ENCODE assay signal across 1 cellular context in the genomic region with DNA sequence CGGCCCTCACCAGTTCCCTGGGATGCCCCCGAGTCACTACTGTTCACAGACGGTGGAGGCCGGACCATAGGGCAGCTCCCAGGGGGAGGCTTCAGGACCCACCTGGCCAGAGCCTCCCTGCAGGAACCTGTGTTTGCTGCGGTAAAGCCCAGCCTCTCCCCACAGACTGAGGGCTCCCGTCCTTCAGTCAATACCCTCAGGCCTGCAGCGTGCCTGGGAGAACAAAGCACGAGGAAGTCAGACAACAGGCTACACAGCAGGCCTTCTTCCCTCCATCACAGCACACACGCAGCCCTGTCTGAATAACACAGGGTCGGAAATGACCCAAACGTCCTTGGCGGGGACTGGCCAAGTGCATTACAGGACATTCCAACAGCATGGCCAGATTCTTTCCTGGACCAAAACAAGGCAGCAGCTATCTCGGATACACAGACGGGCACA.
TF ChIP-seq lines count a peak whose summit lies in the region.

No MANE protein-coding gene starts in this region.

TF ChIP-seq in H1, 55 proteins besides CTCF, POLR2A, EP300 and RAD21:
- TF ChIP-seq HDAC2 (IDR thresholded peaks at IDR 0.05; ENCODE audit: borderline replicate concordance in 1 of 2, low read depth in 2 of 2, low read length in 2 of 2) (peak; percentile 53 to 78; a peak in 2 of 4 replicates), SP1 (IDR thresholded peaks at IDR 0.05; ENCODE audit: low read depth, low read length) (no peak), KDM1A (IDR thresholded peaks at IDR 0.05; ENCODE audit: borderline replicate concordance, low read length) (no peak), SAP30 (IDR thresholded peaks at IDR 0.05; ENCODE audit: insufficient read depth, insufficient replicate concordance, low read length) (no peak), KDM4A (IDR thresholded peaks at IDR 0.05; ENCODE audit: low read depth, low read length, severe bottlenecking) (no peak), SIN3A (conservative IDR thresholded peaks at IDR 0.05 in 1 of 2, IDR thresholded peaks at IDR 0.05 in 1 of 2; ENCODE audit: low read depth in 1 of 2, low read length in 2 of 2) (0 out of 4 replicates have a peak, but pooled peaks of 1 of the 2 experiments have one; percentile 28), SIRT6 (IDR thresholded peaks at IDR 0.05; ENCODE audit: low read length) (no peak), BACH1 (IDR thresholded peaks at IDR 0.05; ENCODE audit: low read length) (no peak), RBBP5 (IDR thresholded peaks at IDR 0.05; ENCODE audit: borderline replicate concordance, low read depth, low read length) (no peak), JUND (IDR thresholded peaks at IDR 0.05; ENCODE audit: low read length) (peak; percentile 54; the same call in 1 of the 2 replicates), SRF (IDR thresholded peaks at IDR 0.05; ENCODE audit: low read depth, low read length) (no peak), RXRA (IDR thresholded peaks at IDR 0.05; ENCODE audit: insufficient read depth, low read depth, low read length) (no peak), TAF7 (optimal IDR thresholded peaks at IDR 0.05; ENCODE audit: borderline replicate concordance, low read depth, low read length) (no peak), TCF12 (IDR thresholded peaks at IDR 0.05; ENCODE audit: low read depth, low read length) (0 out of 2 replicates have a peak, but pooled peaks have one; percentile 64), ASH2L (IDR thresholded peaks at IDR 0.05; ENCODE audit: low read length) (no peak), YY1 (IDR thresholded peaks at IDR 0.05; ENCODE audit: low read depth, low read length) (no peak), CHD2 (IDR thresholded peaks at IDR 0.05; ENCODE audit: low read length) (0 out of 2 replicates have a peak, but pooled peaks have one; percentile 27), ZNF274 (IDR thresholded peaks at IDR 0.05; ENCODE audit: borderline replicate concordance, extremely low read depth, low read length) (no peak), SUZ12 (IDR thresholded peaks at IDR 0.05; ENCODE audit: low read length) (no peak), RNF2 (IDR thresholded peaks at IDR 0.05; ENCODE audit: borderline replicate concordance, low read depth, low read length, missing control alignments, poor library complexity, severe bottlenecking) (no peak), SP2 (IDR thresholded peaks at IDR 0.05; ENCODE audit: low read length) (no peak), BRCA1 (IDR thresholded peaks at IDR 0.05; ENCODE audit: low read depth, low read length) (no peak), SP4 (IDR thresholded peaks at IDR 0.05; ENCODE audit: low read length) (no peak), RFX5 (IDR thresholded peaks at IDR 0.05; ENCODE audit: borderline replicate concordance, low read depth, low read length) (no peak), FOSL1 (IDR thresholded peaks at IDR 0.05; ENCODE audit: insufficient read depth, low read depth, low read length) (no peak), GABPA (IDR thresholded peaks at IDR 0.05; ENCODE audit: borderline replicate concordance, insufficient read depth, low read length) (no peak), JUN (IDR thresholded peaks at IDR 0.05; ENCODE audit: low read depth, low read length) (no peak), CEBPB (IDR thresholded peaks at IDR 0.05; ENCODE audit: low read depth, low read length) (no peak), CTBP2 (IDR thresholded peaks at IDR 0.05; ENCODE audit: borderline replicate concordance, insufficient read depth, insufficient read length, low read length) (peak; percentile 92), CHD1 (IDR thresholded peaks at IDR 0.05; ENCODE audit: low read depth, low read length) (no peak), NANOG (IDR thresholded peaks at IDR 0.05; ENCODE audit: insufficient read depth, low read depth, low read length, poor library complexity, severe bottlenecking) (no peak), KDM5A (IDR thresholded peaks at IDR 0.05; ENCODE audit: low read length) (no peak), BCL11A (IDR thresholded peaks at IDR 0.05; ENCODE audit: low read depth in 2 of 2, low read length in 2 of 2) (no peak), POU5F1 (IDR thresholded peaks at IDR 0.05; ENCODE audit: low read depth, low read length) (no peak), PHF8 (conservative IDR thresholded peaks at IDR 0.05; ENCODE audit: low read depth, low read length) (no peak), GTF2F1 (IDR thresholded peaks at IDR 0.05; ENCODE audit: borderline replicate concordance, low read depth, low read length) (no peak; the same call in 1 of the 2 replicates), CBX8 (IDR thresholded peaks at IDR 0.05; ENCODE audit: borderline replicate concordance, low read depth, low read length) (no peak), CREB1 (IDR thresholded peaks at IDR 0.05) (0 out of 2 replicates have a peak, but pooled peaks have one; percentile 37), TEAD4 (IDR thresholded peaks at IDR 0.05; ENCODE audit: low read depth, low read length) (peak; percentile 65), SIX5 (IDR thresholded peaks at IDR 0.05; ENCODE audit: low read depth, low read length) (no peak), POLR2AphosphoS5 (IDR thresholded peaks at IDR 0.05; ENCODE audit: low read depth, low read length) (0 out of 2 replicates have a peak, but pooled peaks have one; percentile 29), TBP (IDR thresholded peaks at IDR 0.05; ENCODE audit: low read depth, low read length) (no peak), NRF1 (IDR thresholded peaks at IDR 0.05; ENCODE audit: low read depth, low read length) (no peak), EGR1 (IDR thresholded peaks at IDR 0.05; ENCODE audit: borderline replicate concordance, low read depth, low read length) (no peak), CBX5 (IDR thresholded peaks at IDR 0.05; ENCODE audit: low read depth, low read length) (no peak), HDAC6 (IDR thresholded peaks at IDR 0.05; ENCODE audit: low read depth, low read length) (no peak), MAFK (IDR thresholded peaks at IDR 0.05; ENCODE audit: low read depth, low read length) (no peak), TAF1 (IDR thresholded peaks at IDR 0.05; ENCODE audit: low read depth, low read length) (no peak), EZH2 (IDR thresholded peaks at IDR 0.05; ENCODE audit: low read depth, low read length, severe bottlenecking) (no peak)
- TF ChIP-seq, protein P1, sequence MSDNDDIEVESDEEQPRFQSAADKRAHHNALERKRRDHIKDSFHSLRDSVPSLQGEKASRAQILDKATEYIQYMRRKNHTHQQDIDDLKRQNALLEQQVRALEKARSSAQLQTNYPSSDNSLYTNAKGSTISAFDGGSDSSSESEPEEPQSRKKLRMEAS (IDR thresholded peaks at IDR 0.05) = peak; percentile 99
- TF ChIP-seq, protein P2, sequence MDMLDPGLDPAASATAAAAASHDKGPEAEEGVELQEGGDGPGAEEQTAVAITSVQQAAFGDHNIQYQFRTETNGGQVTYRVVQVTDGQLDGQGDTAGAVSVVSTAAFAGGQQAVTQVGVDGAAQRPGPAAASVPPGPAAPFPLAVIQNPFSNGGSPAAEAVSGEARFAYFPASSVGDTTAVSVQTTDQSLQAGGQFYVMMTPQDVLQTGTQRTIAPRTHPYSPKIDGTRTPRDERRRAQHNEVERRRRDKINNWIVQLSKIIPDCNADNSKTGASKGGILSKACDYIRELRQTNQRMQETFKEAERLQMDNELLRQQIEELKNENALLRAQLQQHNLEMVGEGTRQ (IDR thresholded peaks at IDR 0.05; ENCODE audit: low read length) = no peak
- TF ChIP-seq, protein P3, sequence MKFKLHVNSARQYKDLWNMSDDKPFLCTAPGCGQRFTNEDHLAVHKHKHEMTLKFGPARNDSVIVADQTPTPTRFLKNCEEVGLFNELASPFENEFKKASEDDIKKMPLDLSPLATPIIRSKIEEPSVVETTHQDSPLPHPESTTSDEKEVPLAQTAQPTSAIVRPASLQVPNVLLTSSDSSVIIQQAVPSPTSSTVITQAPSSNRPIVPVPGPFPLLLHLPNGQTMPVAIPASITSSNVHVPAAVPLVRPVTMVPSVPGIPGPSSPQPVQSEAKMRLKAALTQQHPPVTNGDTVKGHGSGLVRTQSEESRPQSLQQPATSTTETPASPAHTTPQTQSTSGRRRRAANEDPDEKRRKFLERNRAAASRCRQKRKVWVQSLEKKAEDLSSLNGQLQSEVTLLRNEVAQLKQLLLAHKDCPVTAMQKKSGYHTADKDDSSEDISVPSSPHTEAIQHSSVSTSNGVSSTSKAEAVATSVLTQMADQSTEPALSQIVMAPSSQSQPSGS (IDR thresholded peaks at IDR 0.05; ENCODE audit: low read length) = no peak
- TF ChIP-seq, protein P4, sequence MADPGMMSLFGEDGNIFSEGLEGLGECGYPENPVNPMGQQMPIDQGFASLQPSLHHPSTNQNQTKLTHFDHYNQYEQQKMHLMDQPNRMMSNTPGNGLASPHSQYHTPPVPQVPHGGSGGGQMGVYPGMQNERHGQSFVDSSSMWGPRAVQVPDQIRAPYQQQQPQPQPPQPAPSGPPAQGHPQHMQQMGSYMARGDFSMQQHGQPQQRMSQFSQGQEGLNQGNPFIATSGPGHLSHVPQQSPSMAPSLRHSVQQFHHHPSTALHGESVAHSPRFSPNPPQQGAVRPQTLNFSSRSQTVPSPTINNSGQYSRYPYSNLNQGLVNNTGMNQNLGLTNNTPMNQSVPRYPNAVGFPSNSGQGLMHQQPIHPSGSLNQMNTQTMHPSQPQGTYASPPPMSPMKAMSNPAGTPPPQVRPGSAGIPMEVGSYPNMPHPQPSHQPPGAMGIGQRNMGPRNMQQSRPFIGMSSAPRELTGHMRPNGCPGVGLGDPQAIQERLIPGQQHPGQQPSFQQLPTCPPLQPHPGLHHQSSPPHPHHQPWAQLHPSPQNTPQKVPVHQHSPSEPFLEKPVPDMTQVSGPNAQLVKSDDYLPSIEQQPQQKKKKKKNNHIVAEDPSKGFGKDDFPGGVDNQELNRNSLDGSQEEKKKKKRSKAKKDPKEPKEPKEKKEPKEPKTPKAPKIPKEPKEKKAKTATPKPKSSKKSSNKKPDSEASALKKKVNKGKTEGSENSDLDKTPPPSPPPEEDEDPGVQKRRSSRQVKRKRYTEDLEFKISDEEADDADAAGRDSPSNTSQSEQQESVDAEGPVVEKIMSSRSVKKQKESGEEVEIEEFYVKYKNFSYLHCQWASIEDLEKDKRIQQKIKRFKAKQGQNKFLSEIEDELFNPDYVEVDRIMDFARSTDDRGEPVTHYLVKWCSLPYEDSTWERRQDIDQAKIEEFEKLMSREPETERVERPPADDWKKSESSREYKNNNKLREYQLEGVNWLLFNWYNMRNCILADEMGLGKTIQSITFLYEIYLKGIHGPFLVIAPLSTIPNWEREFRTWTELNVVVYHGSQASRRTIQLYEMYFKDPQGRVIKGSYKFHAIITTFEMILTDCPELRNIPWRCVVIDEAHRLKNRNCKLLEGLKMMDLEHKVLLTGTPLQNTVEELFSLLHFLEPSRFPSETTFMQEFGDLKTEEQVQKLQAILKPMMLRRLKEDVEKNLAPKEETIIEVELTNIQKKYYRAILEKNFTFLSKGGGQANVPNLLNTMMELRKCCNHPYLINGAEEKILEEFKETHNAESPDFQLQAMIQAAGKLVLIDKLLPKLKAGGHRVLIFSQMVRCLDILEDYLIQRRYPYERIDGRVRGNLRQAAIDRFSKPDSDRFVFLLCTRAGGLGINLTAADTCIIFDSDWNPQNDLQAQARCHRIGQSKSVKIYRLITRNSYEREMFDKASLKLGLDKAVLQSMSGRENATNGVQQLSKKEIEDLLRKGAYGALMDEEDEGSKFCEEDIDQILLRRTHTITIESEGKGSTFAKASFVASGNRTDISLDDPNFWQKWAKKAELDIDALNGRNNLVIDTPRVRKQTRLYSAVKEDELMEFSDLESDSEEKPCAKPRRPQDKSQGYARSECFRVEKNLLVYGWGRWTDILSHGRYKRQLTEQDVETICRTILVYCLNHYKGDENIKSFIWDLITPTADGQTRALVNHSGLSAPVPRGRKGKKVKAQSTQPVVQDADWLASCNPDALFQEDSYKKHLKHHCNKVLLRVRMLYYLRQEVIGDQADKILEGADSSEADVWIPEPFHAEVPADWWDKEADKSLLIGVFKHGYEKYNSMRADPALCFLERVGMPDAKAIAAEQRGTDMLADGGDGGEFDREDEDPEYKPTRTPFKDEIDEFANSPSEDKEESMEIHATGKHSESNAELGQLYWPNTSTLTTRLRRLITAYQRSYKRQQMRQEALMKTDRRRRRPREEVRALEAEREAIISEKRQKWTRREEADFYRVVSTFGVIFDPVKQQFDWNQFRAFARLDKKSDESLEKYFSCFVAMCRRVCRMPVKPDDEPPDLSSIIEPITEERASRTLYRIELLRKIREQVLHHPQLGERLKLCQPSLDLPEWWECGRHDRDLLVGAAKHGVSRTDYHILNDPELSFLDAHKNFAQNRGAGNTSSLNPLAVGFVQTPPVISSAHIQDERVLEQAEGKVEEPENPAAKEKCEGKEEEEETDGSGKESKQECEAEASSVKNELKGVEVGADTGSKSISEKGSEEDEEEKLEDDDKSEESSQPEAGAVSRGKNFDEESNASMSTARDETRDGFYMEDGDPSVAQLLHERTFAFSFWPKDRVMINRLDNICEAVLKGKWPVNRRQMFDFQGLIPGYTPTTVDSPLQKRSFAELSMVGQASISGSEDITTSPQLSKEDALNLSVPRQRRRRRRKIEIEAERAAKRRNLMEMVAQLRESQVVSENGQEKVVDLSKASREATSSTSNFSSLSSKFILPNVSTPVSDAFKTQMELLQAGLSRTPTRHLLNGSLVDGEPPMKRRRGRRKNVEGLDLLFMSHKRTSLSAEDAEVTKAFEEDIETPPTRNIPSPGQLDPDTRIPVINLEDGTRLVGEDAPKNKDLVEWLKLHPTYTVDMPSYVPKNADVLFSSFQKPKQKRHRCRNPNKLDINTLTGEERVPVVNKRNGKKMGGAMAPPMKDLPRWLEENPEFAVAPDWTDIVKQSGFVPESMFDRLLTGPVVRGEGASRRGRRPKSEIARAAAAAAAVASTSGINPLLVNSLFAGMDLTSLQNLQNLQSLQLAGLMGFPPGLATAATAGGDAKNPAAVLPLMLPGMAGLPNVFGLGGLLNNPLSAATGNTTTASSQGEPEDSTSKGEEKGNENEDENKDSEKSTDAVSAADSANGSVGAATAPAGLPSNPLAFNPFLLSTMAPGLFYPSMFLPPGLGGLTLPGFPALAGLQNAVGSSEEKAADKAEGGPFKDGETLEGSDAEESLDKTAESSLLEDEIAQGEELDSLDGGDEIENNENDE (IDR thresholded peaks at IDR 0.05; ENCODE audit: insufficient replicate concordance, low read length) = no peak
- TF ChIP-seq, protein P5, sequence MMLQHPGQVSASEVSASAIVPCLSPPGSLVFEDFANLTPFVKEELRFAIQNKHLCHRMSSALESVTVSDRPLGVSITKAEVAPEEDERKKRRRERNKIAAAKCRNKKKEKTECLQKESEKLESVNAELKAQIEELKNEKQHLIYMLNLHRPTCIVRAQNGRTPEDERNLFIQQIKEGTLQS (IDR thresholded peaks at IDR 0.05; ENCODE audit: insufficient read depth, low read depth, low read length) = no peak
- TF ChIP-seq, protein P6, sequence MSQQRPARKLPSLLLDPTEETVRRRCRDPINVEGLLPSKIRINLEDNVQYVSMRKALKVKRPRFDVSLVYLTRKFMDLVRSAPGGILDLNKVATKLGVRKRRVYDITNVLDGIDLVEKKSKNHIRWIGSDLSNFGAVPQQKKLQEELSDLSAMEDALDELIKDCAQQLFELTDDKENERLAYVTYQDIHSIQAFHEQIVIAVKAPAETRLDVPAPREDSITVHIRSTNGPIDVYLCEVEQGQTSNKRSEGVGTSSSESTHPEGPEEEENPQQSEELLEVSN (IDR thresholded peaks at IDR 0.05) = peak; percentile 99
